17 cellular contexts compared by ENCODE assay signal in the genomic region with DNA sequence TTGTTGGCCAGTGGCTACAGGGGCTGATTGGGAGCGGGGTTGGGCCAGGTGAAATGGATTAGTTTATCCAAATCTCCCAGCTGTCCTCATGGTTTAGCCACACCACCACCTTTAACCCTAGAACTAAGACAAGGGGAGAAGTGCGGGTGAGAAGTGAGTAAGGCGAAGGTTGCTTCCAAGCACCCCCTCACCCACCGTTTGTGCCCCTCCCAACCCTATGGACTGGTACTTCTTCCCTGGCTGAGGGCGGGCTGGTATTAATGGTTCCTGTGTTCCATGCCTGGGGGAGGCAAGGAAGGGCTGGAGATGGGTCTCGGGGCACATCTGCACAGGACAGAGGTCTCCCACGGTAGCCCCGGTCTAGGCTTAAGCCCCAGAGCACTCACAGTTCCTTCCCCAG. TPM values are rescaled to one million over a fixed set of nuclear protein-coding genes. Genes with fewer than 3 reads are reported as not detected.
DNase-seq lines count a peak whose midpoint lies in the region; ATAC-seq and TF ChIP-seq lines count a peak whose summit lies in the region.
"Had no signal": no experiment of that assay in that cellular context is flagged by ENCODE, and none has a peak within 500 bp of the region (broad histone marks: within the 10 kb centered on the region; RNA-seq: fewer than 3 reads in every experiment).

No MANE protein-coding gene starts in this region.

- H3K9me3 ChIP-seq in lower lobe of right lung (no peaks in the 10 kb centered on the region), spleen (no peaks in the 10 kb centered on the region)

- H3K27ac ChIP-seq in lower lobe of right lung (no peak overlapping the region), spleen (no peak overlapping the region)

- H3K4me3 ChIP-seq in lower lobe of right lung (no peak overlapping the region), spleen (no peak overlapping the region)

- no peak for TF ChIP-seq POLR2A in spleen (IDR thresholded peaks at IDR 0.05)

- H3K9me3 Mint-ChIP-seq in chondrocyte (ENCODE audit: low read depth) = no peaks in the 10 kb centered on the region
- H3K9me3 Mint-ChIP-seq in mesothelial cell of epicardium = no peaks in the 10 kb centered on the region
- H3K9me3 Mint-ChIP-seq: CD4-positive, alpha-beta T cell; HFFc6 had no signal

- no peak overlapping the region for H3K4me3 Mint-ChIP-seq in chondrocyte (ENCODE audit: unreplicated experiment)
- no peak overlapping the region for H3K4me3 Mint-ChIP-seq in mesothelial cell of epicardium
- H3K4me3 Mint-ChIP-seq: B cell; CD4-positive, alpha-beta T cell; HFFc6 had no signal

- H3K27me3 ChIP-seq in lower lobe of right lung (ENCODE audit: low read depth) (no peaks in the 10 kb centered on the region), spleen (replicated peaks in 1 of 7) (no peaks in the 10 kb centered on the region)

- intact Hi-C loops in lower lobe of right lung (cut with DNase I) (no loop called here), spleen (cut with DNase I; ENCODE audit: low total_unique reads) (no loop called here)

- peaks cover 3% of the 10 kb centered on the region for H3K36me3 Mint-ChIP-seq in chondrocyte (ENCODE audit: low read depth)
- H3K36me3 Mint-ChIP-seq in mesothelial cell of epicardium = peaks cover under 1% of the 10 kb centered on the region

- H3K4me1 ChIP-seq in lower lobe of right lung = no peaks in the 10 kb centered on the region
- H3K4me1 ChIP-seq in spleen = no peaks in the 10 kb centered on the region

- WGBS in spleen, 5 donors = 80 to 91% (median 88%) methylated on average over 7 to 8 of the region's 8 CpGs

- no peaks in the 10 kb centered on the region for H3K4me1 Mint-ChIP-seq in chondrocyte (ENCODE audit: low read depth)
- no peaks in the 10 kb centered on the region for H3K4me1 Mint-ChIP-seq in mesothelial cell of epicardium
- H3K4me1 Mint-ChIP-seq: B cell had no signal

- ATAC-seq in lower lobe of right lung = peak in 1 of 2 donors; percentile 14
- ATAC-seq in esophagus mucosa = no peak
- no peak for ATAC-seq in GM21576 (IDR thresholded peaks at IDR 0.05; ENCODE audit: unreplicated experiment)

- TF ChIP-seq CTCF in chondrocyte (IDR thresholded peaks at IDR 0.05) (no peak), lower lobe of right lung (IDR thresholded peaks at IDR 0.05) (no peak), spleen (IDR thresholded peaks at IDR 0.05 in 8 of 11, conservative IDR thresholded peaks at IDR 0.05 in 3 of 11) (no peak), mesothelial cell of epicardium (IDR thresholded peaks at IDR 0.05; ENCODE audit: unreplicated experiment) (no peak)

- H3K36me3 ChIP-seq in lower lobe of right lung = no peaks in the 10 kb centered on the region
- no peaks in the 10 kb centered on the region for H3K36me3 ChIP-seq in spleen

- DNase-seq in AG20443 (ENCODE audit: low spot score) (peak; percentile 6), chondrocyte (ENCODE audit: low spot score) (peak; percentile 39), lower lobe of right lung (peak; percentile 21), spleen (peak; percentile 21), mesothelial cell of epicardium (ENCODE audit: low spot score in 2 of 2, unreplicated experiment in 2 of 2) (no peak)
- DNase-seq: ACHN; C1 segment of cervical spinal cord; CD4-positive, alpha-beta T cell; DMS153; DMS79 treated with DMSO at 0.1 percent for 48 hours; EL; HCEC 1CT; HFFc6; IMR-90 had no signal

- H3K27ac Mint-ChIP-seq in chondrocyte (ENCODE audit: unreplicated experiment) (no peak overlapping the region), mesothelial cell of epicardium (no peak overlapping the region)
- H3K27ac Mint-ChIP-seq: B cell; CD4-positive, alpha-beta T cell; HFFc6 had no signal

- H3K27me3 Mint-ChIP-seq in chondrocyte (ENCODE audit: low read depth) = no peaks in the 10 kb centered on the region
- H3K27me3 Mint-ChIP-seq in mesothelial cell of epicardium (ENCODE audit: low read depth) = no peaks in the 10 kb centered on the region
- H3K27me3 Mint-ChIP-seq: B cell; CD4-positive, alpha-beta T cell had no signal

RNA-seq across cellular contexts. Expression of gene NT5M, which starts 25.1 kb away (rescaled TPM):
- total RNA-seq in chondrocyte (3.5 to 4.0 TPM (median 4.0 TPM) in 3 replicates), lower lobe of right lung (1.1 TPM), spleen (1 to 10 TPM; 1.9 to 3.6 (median 2.8) TPM), esophagus mucosa (0.64 TPM), mesothelial cell of epicardium (4.6 to 7.2 TPM (median 7.1 TPM) in 3 replicates)
- 1 to 10 TPM; 1.2 to 2.6 (median 2.1) TPM for polyA plus RNA-seq in spleen

RNA-seq across cellular contexts. Expression of gene COPS3, which starts 47.2 kb away (rescaled TPM):
- total RNA-seq in chondrocyte (50.9 to 69.0 TPM (median 55.8 TPM) in 3 replicates), lower lobe of right lung (50.1 TPM), spleen (10 to 100 TPM; 36.5 to 58.9 (median 47.5) TPM), esophagus mucosa (69.3 TPM), mesothelial cell of epicardium (57.8 to 65.0 TPM (median 63.5 TPM) in 3 replicates)
- polyA plus RNA-seq in spleen = 10 to 100 TPM; 29.9 to 39.1 (median 39.1) TPM

Comparison
In these comparisons a context has a peak if more than half of its experiments do, and no peak if none do; other contexts are left out.
1. DNase-seq: peak in AG20443 (single experiment), chondrocyte (single experiment), lower lobe of right lung (single experiment) and spleen (single experiment); none in mesothelial cell of epicardium (0 of 2).